Comparison of ENCODE assay signal across 2 cellular contexts in the genomic region with DNA sequence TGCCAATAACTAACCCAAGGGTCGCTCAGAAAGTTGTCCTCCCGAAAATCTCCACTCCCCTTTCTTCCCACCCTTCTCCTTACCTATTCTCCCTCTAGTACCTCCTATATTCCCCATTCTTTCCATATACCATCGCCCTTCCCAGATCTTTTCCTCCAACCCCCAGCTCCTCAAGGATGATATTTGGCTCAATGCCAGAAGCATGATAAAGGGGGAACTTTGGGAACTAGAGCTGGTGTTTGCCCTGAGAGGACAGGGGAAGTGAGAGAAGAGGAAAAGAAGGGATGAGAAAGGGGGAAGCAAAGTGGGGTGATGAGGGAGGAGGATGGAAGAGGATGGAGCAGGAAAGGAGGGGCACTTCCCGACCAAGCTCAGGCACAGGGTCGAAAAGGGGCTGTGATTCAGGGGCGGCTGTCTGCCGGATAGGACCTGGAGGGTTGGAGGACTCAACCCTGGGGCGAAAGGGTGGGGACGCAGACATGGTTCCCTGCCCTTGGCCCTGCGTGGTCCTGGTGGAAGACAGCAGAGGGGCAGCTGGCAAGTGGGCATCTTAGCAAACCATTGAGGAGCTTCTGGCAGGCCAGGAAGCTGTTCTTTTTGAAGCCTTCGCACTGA.
TF ChIP-seq lines count a peak whose summit lies in the region.

No MANE protein-coding gene starts in this region.

TF ChIP-seq in HEK293, 187 proteins besides CTCF, POLR2A, EP300 and RAD21:
- TF ChIP-seq, protein P1, sequence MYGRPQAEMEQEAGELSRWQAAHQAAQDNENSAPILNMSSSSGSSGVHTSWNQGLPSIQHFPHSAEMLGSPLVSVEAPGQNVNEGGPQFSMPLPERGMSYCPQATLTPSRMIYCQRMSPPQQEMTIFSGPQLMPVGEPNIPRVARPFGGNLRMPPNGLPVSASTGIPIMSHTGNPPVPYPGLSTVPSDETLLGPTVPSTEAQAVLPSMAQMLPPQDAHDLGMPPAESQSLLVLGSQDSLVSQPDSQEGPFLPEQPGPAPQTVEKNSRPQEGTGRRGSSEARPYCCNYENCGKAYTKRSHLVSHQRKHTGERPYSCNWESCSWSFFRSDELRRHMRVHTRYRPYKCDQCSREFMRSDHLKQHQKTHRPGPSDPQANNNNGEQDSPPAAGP (tag by site-specific recombination; IDR thresholded peaks at IDR 0.05): no peak
- TF ChIP-seq ZNF366 (tag by site-specific recombination; conservative IDR thresholded peaks at IDR 0.05) (0 out of 2 replicates have a peak, but pooled peaks have one; percentile 23), ZNF112 (tag by site-specific recombination; IDR thresholded peaks at IDR 0.05) (peak; percentile 51; the same call in 1 of the 2 replicates), ZNF777 (tag by site-specific recombination; IDR thresholded peaks at IDR 0.05; ENCODE audit: borderline replicate concordance) (no peak), ZNF544 (tag by site-specific recombination; IDR thresholded peaks at IDR 0.05) (peak; percentile 65; the same call in 1 of the 2 replicates), ZNF354C (tag by site-specific recombination; IDR thresholded peaks at IDR 0.05; ENCODE audit: borderline replicate concordance, low read depth) (no peak), ZNF37A (tag by site-specific recombination; IDR thresholded peaks at IDR 0.05) (no peak), ZNF514 (tag by site-specific recombination; IDR thresholded peaks at IDR 0.05) (no peak), ZNF530 (tag by site-specific recombination; IDR thresholded peaks at IDR 0.05; ENCODE audit: low read depth) (no peak), ZNF626 (tag by site-specific recombination; IDR thresholded peaks at IDR 0.05) (no peak), GLIS1 (tag by site-specific recombination; IDR thresholded peaks at IDR 0.05) (no peak), ZNF433 (tag by site-specific recombination; IDR thresholded peaks at IDR 0.05; ENCODE audit: low read depth) (no peak), ZNF610 (tag by site-specific recombination; IDR thresholded peaks at IDR 0.05; ENCODE audit: borderline replicate concordance) (no peak), ZNF274 (IDR thresholded peaks at IDR 0.05; ENCODE audit: low read length) (no peak), ZNF274 (tag by site-specific recombination; IDR thresholded peaks at IDR 0.05; ENCODE audit: borderline replicate concordance) (no peak)
- TF ChIP-seq, protein P2, sequence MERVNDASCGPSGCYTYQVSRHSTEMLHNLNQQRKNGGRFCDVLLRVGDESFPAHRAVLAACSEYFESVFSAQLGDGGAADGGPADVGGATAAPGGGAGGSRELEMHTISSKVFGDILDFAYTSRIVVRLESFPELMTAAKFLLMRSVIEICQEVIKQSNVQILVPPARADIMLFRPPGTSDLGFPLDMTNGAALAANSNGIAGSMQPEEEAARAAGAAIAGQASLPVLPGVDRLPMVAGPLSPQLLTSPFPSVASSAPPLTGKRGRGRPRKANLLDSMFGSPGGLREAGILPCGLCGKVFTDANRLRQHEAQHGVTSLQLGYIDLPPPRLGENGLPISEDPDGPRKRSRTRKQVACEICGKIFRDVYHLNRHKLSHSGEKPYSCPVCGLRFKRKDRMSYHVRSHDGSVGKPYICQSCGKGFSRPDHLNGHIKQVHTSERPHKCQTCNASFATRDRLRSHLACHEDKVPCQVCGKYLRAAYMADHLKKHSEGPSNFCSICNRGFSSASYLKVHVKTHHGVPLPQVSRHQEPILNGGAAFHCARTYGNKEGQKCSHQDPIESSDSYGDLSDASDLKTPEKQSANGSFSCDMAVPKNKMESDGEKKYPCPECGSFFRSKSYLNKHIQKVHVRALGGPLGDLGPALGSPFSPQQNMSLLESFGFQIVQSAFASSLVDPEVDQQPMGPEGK (tag by site-specific recombination; IDR thresholded peaks at IDR 0.05): no peak
- TF ChIP-seq, protein P3, sequence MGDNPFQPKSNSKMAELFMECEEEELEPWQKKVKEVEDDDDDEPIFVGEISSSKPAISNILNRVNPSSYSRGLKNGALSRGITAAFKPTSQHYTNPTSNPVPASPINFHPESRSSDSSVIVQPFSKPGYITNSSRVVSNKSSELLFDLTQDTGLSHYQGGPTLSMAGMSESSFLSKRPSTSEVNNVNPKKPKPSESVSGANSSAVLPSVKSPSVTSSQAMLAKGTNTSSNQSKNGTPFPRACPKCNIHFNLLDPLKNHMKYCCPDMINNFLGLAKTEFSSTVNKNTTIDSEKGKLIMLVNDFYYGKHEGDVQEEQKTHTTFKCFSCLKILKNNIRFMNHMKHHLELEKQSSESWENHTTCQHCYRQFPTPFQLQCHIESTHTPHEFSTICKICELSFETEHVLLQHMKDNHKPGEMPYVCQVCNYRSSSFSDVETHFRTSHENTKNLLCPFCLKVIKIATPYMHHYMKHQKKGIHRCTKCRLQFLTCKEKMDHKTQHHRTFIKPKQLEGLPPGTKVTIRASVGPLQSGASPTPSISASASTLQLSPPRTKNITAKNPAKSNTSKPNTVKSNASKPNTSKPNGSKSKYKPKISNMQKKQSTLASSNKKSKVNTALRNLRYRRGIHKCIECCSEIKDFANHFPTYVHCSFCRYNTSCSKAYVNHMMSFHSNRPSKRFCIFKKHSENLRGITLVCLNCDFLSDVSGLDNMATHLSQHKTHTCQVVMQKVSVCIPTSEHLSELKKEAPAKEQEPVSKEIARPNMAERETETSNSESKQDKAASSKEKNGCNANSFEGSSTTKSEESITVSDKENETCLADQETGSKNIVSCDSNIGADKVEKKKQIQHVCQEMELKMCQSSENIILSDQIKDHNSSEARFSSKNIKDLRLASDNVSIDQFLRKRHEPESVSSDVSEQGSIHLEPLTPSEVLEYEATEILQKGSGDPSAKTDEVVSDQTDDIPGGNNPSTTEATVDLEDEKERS (tag by site-specific recombination; IDR thresholded peaks at IDR 0.05): no peak
- TF ChIP-seq, protein P4, sequence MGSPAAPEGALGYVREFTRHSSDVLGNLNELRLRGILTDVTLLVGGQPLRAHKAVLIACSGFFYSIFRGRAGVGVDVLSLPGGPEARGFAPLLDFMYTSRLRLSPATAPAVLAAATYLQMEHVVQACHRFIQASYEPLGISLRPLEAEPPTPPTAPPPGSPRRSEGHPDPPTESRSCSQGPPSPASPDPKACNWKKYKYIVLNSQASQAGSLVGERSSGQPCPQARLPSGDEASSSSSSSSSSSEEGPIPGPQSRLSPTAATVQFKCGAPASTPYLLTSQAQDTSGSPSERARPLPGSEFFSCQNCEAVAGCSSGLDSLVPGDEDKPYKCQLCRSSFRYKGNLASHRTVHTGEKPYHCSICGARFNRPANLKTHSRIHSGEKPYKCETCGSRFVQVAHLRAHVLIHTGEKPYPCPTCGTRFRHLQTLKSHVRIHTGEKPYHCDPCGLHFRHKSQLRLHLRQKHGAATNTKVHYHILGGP (tag by site-specific recombination; IDR thresholded peaks at IDR 0.05): 0 out of 2 replicates have a peak, but pooled peaks have one; percentile 20
- TF ChIP-seq, protein P5, sequence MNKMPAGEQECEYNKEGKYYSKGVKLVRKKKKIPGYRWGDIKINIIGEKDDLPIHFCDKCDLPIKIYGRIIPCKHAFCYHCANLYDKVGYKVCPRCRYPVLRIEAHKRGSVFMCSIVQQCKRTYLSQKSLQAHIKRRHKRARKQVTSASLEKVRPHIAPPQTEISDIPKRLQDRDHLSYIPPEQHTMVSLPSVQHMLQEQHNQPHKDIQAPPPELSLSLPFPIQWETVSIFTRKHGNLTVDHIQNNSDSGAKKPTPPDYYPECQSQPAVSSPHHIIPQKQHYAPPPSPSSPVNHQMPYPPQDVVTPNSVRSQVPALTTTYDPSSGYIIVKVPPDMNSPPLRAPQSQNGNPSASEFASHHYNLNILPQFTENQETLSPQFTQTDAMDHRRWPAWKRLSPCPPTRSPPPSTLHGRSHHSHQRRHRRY (tag by site-specific recombination; IDR thresholded peaks at IDR 0.05): no peak

TF ChIP-seq in H1, 55 proteins besides CTCF, POLR2A, EP300 and RAD21:
- TF ChIP-seq FOSL1 (IDR thresholded peaks at IDR 0.05; ENCODE audit: insufficient read depth, low read depth, low read length) (no peak), TAF7 (optimal IDR thresholded peaks at IDR 0.05; ENCODE audit: borderline replicate concordance, low read depth, low read length) (no peak), MAFK (IDR thresholded peaks at IDR 0.05; ENCODE audit: low read depth, low read length) (no peak)
- TF ChIP-seq, protein P6, sequence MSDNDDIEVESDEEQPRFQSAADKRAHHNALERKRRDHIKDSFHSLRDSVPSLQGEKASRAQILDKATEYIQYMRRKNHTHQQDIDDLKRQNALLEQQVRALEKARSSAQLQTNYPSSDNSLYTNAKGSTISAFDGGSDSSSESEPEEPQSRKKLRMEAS (IDR thresholded peaks at IDR 0.05): no peak
TF ChIP-seq in H1: peak in this region for 0.
